Comparison of ENCODE assay signal across 22 cellular contexts in genomic region chr5:12840972-12841371, GRCh38.
A peak's percentile ranks its signal among the peaks of the same experiment; 100 is the strongest.
DNase-seq lines count a peak whose midpoint lies in the region; ATAC-seq and TF ChIP-seq lines count a peak whose summit lies in the region.
"Had no signal": no experiment of that assay in that cellular context is flagged by ENCODE, and none has a peak within 500 bp of the region (broad histone marks: within the 10 kb centered on the region; RNA-seq: fewer than 3 reads in every experiment).

No MANE protein-coding gene starts in this region.

- TF ChIP-seq CTCF in neural cell (IDR thresholded peaks at IDR 0.05; ENCODE audit: poor library complexity, severe bottlenecking), result no peak
- TF ChIP-seq CTCF in heart left ventricle (IDR thresholded peaks at IDR 0.05), result no peak

- no peak for TF ChIP-seq POLR2A in heart left ventricle (IDR thresholded peaks at IDR 0.05)

- H3K27ac ChIP-seq in neural cell (ENCODE audit: low read length) (peak overlapping the region; percentile 73), heart left ventricle (no peak overlapping the region)
- H3K27ac ChIP-seq: BLaER1 had no signal

- 44 to 59% (median 49%) methylated on average over 4 of the region's 4 CpGs for WGBS in heart left ventricle, 4 donors

- H3K4me3 ChIP-seq in neural cell (ENCODE audit: low read length), result no peak overlapping the region
- H3K4me3 ChIP-seq in heart left ventricle, result no peak overlapping the region
- H3K4me3 ChIP-seq: BLaER1, GM12878 had no signal

- no peaks in the 10 kb centered on the region for H3K79me2 ChIP-seq in neural cell (replicated peaks; ENCODE audit: insufficient read depth, low read length)

- H3K27me3 ChIP-seq in neural cell (ENCODE audit: insufficient read depth, low read depth, low read length) (no peaks in the 10 kb centered on the region), heart left ventricle (no peaks in the 10 kb centered on the region)
- H3K27me3 ChIP-seq: BE2C, BLaER1 had no signal

- no peak for ATAC-seq in heart left ventricle
- ATAC-seq: GM12878 had no signal

- no peak overlapping the region for H3K9ac ChIP-seq in neural cell (ENCODE audit: low read length)
- H3K9ac ChIP-seq: BLaER1 had no signal

- no peak overlapping the region for H2AFZ ChIP-seq in neural cell (ENCODE audit: low read depth, low read length)

- intact Hi-C loops in heart left ventricle (cut with DNase I), result no loop called here

- no peaks in the 10 kb centered on the region for H3K9me2 ChIP-seq in neural cell (ENCODE audit: insufficient read depth, low read length)

- H3K9me3 ChIP-seq in neural cell (ENCODE audit: low read length) (no peaks in the 10 kb centered on the region), heart left ventricle (no peaks in the 10 kb centered on the region)
- H3K9me3 ChIP-seq: BE2C, BLaER1 had no signal

- peak; percentile 24 for TF ChIP-seq RAD21 in neural cell (conservative IDR thresholded peaks at IDR 0.05)

- DNase-seq in M059J (ENCODE audit: low read depth) (peak; percentile 10), NCI-H748 treated with DMSO at 0.1 percent for 48 hours (lab: John Stamatoyannopoulos, UW) (no peak), heart left ventricle (no peak)
- no peak for DNase-seq in effector CD8-positive, alpha-beta T cell (lab: John Stamatoyannopoulos, UW)
- DNase-seq: 8988T; ACHN; BE2C; C1 segment of cervical spinal cord; CD4-positive, alpha-beta memory T cell; CD4-positive, CD25-positive, alpha-beta regulatory T cell; CD8-positive, alpha-beta memory T cell; COR-L47; DMS 273 treated with DMSO at 0.1 percent for 48 hours; DMS153; DMS53; DMS79; DND-41; EL; GDM1 had no signal

- H4K20me1 ChIP-seq in neural cell (ENCODE audit: insufficient read depth), result no peaks in the 10 kb centered on the region
- H4K20me1 ChIP-seq: BLaER1 had no signal

- no peak overlapping the region for H3K4me2 ChIP-seq in neural cell (ENCODE audit: low read length)
- H3K4me2 ChIP-seq: BLaER1 had no signal

- H3K4me1 ChIP-seq in heart left ventricle, result no peaks in the 10 kb centered on the region
- H3K4me1 ChIP-seq: BE2C, BLaER1 had no signal

- peak; percentile 99 for TF ChIP-seq EP300 in neural cell (conservative IDR thresholded peaks at IDR 0.05; ENCODE audit: poor library complexity, severe bottlenecking)

- H3K36me3 ChIP-seq in neural cell (ENCODE audit: insufficient read depth, low read length), result no peaks in the 10 kb centered on the region
- H3K36me3 ChIP-seq in heart left ventricle, result no peaks in the 10 kb centered on the region
- H3K36me3 ChIP-seq: BE2C, BLaER1 had no signal

- peaks cover 3% of the 10 kb centered on the region for H3F3A ChIP-seq in neural cell (ENCODE audit: insufficient read depth, low read length, poor library complexity, severe bottlenecking)

TF ChIP-seq in neural cell, 6 proteins besides CTCF, POLR2A, EP300 and RAD21:
- TF ChIP-seq TAF1 (IDR thresholded peaks at IDR 0.05; ENCODE audit: low read depth), result no peak
- TF ChIP-seq MXI1 (conservative IDR thresholded peaks at IDR 0.05; ENCODE audit: poor library complexity, severe bottlenecking), result no peak
- no peak for TF ChIP-seq SMC3 (conservative IDR thresholded peaks at IDR 0.05; ENCODE audit: poor library complexity)
- peak; percentile 87 for TF ChIP-seq POLR2AphosphoS5 (IDR thresholded peaks at IDR 0.05)
